ENCODE assay signal across 1 cellular context in the genomic region with DNA sequence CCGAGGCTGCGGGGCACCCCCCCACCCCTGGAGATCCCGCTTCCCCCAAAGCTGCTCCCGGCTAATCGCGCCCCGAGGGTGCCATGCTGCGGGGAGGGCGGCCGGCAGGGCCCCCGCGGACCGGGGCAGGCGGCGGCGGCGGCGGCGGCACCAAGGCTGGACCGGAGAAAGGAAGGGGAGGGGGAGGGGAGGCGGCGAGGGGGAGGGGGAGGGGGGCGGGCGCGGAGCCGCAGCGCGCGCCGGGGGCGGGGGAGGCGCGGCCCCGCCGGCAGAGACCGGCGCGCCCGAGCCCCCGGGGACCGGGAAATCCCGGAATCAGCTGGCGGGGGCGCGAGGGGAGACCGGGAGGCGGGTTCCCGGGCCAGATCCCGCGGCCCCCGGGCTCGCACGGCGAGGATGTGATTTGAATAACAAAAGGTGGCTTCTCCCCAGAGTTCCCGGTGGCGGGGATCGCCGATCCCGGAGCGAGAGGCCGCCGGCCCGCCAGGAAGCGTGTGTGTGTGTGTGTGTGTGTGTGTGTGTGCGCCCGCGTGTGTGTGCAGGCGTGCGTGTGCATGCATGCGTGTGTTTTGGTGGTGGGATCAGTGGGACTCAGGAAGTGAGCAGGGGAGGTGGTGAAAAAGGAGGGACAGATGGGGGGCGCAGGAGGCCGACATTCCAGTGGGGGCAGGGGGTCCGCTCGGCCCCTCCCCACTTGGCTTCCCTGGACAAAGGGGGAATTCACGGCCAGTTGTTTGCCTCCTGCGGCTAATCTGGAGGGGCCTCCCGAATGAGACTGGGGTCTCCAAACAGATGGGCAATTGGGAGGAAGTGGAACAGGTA.
A peak's percentile ranks its signal among the peaks of the same experiment; 100 is the strongest.
TF ChIP-seq lines count a peak whose summit lies in the region.

No MANE protein-coding gene starts in this region.

TF ChIP-seq in K562, 482 proteins besides CTCF, POLR2A, EP300 and RAD21 (continued from another document and continues in another):
- TF ChIP-seq, protein P1, sequence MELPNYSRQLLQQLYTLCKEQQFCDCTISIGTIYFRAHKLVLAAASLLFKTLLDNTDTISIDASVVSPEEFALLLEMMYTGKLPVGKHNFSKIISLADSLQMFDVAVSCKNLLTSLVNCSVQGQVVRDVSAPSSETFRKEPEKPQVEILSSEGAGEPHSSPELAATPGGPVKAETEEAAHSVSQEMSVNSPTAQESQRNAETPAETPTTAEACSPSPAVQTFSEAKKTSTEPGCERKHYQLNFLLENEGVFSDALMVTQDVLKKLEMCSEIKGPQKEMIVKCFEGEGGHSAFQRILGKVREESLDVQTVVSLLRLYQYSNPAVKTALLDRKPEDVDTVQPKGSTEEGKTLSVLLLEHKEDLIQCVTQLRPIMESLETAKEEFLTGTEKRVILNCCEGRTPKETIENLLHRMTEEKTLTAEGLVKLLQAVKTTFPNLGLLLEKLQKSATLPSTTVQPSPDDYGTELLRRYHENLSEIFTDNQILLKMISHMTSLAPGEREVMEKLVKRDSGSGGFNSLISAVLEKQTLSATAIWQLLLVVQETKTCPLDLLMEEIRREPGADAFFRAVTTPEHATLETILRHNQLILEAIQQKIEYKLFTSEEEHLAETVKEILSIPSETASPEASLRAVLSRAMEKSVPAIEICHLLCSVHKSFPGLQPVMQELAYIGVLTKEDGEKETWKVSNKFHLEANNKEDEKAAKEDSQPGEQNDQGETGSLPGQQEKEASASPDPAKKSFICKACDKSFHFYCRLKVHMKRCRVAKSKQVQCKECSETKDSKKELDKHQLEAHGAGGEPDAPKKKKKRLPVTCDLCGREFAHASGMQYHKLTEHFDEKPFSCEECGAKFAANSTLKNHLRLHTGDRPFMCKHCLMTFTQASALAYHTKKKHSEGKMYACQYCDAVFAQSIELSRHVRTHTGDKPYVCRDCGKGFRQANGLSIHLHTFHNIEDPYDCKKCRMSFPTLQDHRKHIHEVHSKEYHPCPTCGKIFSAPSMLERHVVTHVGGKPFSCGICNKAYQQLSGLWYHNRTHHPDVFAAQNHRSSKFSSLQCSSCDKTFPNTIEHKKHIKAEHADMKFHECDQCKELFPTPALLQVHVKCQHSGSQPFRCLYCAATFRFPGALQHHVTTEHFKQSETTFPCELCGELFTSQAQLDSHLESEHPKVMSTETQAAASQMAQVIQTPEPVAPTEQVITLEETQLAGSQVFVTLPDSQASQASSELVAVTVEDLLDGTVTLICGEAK (IDR thresholded peaks at IDR 0.05): peak; percentile 74
- TF ChIP-seq, protein P1 (CRISPR knock-in tag; IDR thresholded peaks at IDR 0.05): no peak
- no peak for TF ChIP-seq PTTG1 (tag; IDR thresholded peaks at IDR 0.05; ENCODE audit: low read depth)
- TF ChIP-seq, protein P2, sequence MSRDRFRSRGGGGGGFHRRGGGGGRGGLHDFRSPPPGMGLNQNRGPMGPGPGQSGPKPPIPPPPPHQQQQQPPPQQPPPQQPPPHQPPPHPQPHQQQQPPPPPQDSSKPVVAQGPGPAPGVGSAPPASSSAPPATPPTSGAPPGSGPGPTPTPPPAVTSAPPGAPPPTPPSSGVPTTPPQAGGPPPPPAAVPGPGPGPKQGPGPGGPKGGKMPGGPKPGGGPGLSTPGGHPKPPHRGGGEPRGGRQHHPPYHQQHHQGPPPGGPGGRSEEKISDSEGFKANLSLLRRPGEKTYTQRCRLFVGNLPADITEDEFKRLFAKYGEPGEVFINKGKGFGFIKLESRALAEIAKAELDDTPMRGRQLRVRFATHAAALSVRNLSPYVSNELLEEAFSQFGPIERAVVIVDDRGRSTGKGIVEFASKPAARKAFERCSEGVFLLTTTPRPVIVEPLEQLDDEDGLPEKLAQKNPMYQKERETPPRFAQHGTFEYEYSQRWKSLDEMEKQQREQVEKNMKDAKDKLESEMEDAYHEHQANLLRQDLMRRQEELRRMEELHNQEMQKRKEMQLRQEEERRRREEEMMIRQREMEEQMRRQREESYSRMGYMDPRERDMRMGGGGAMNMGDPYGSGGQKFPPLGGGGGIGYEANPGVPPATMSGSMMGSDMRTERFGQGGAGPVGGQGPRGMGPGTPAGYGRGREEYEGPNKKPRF (IDR thresholded peaks at IDR 0.05; ENCODE audit: low read depth, low read length): no peak
- TF ChIP-seq NBN (IDR thresholded peaks at IDR 0.05; ENCODE audit: low read depth): peak; percentile 46; the same call in 1 of the 2 replicates
- TF ChIP-seq SMARCC2 (IDR thresholded peaks at IDR 0.05; ENCODE audit: low read depth): no peak
- TF ChIP-seq, protein P3, sequence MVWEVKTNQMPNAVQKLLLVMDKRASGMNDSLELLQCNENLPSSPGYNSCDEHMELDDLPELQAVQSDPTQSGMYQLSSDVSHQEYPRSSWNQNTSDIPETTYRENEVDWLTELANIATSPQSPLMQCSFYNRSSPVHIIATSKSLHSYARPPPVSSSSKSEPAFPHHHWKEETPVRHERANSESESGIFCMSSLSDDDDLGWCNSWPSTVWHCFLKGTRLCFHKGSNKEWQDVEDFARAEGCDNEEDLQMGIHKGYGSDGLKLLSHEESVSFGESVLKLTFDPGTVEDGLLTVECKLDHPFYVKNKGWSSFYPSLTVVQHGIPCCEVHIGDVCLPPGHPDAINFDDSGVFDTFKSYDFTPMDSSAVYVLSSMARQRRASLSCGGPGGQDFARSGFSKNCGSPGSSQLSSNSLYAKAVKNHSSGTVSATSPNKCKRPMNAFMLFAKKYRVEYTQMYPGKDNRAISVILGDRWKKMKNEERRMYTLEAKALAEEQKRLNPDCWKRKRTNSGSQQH (CRISPR knock-in tag; IDR thresholded peaks at IDR 0.05): peak; percentile 74; the same call in 1 of the 2 replicates
- TF ChIP-seq, protein P4, sequence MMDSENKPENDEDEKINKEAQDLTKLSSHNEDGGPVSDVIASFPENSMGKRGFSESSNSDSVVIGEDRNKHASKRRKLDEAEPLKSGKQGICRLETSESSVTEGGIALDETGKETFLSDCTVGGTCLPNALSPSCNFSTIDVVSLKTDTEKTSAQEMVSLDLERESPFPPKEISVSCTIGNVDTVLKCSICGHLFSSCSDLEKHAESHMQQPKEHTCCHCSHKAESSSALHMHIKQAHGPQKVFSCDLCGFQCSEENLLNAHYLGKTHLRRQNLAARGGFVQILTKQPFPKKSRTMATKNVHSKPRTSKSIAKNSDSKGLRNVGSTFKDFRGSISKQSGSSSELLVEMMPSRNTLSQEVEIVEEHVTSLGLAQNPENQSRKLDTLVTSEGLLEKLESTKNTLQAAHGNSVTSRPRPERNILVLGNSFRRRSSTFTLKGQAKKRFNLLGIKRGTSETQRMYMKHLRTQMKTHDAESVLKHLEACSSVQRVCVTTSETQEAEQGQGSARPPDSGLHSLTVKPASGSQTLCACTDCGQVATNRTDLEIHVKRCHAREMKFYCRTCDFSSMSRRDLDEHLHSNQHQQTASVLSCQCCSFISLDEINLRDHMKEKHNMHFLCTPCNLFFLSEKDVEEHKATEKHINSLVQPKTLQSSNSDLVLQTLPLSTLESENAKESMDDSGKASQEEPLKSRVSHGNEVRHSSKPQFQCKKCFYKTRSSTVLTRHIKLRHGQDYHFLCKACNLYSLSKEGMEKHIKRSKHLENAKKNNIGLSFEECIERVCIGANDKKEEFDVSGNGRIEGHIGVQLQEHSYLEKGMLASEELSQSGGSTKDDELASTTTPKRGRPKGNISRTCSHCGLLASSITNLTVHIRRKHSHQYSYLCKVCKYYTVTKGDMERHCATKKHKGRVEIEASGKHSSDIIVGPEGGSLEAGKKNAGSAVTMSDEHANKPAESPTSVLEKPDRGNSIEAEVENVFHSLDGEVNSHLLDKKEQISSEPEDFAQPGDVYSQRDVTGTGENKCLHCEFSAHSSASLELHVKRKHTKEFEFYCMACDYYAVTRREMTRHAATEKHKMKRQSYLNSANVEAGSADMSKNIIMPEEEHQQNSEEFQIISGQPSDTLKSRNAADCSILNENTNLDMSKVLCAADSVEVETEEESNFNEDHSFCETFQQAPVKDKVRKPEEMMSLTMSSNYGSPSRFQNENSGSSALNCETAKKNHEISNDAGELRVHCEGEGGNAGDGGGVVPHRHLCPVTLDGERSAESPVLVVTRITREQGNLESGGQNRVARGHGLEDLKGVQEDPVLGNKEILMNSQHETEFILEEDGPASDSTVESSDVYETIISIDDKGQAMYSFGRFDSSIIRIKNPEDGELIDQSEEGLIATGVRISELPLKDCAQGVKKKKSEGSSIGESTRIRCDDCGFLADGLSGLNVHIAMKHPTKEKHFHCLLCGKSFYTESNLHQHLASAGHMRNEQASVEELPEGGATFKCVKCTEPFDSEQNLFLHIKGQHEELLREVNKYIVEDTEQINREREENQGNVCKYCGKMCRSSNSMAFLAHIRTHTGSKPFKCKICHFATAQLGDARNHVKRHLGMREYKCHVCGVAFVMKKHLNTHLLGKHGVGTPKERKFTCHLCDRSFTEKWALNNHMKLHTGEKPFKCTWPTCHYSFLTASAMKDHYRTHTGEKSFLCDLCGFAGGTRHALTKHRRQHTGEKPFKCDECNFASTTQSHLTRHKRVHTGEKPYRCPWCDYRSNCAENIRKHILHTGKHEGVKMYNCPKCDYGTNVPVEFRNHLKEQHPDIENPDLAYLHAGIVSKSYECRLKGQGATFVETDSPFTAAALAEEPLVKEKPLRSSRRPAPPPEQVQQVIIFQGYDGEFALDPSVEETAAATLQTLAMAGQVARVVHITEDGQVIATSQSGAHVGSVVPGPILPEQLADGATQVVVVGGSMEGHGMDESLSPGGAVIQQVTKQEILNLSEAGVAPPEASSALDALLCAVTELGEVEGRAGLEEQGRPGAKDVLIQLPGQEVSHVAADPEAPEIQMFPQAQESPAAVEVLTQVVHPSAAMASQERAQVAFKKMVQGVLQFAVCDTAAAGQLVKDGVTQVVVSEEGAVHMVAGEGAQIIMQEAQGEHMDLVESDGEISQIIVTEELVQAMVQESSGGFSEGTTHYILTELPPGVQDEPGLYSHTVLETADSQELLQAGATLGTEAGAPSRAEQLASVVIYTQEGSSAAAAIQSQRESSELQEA (IDR thresholded peaks at IDR 0.05; ENCODE audit: low read depth): no peak
- no peak for TF ChIP-seq ETS2 (tag; IDR thresholded peaks at IDR 0.05; ENCODE audit: borderline replicate concordance, poor library complexity, severe bottlenecking)
- no peak for TF ChIP-seq TCF7 (IDR thresholded peaks at IDR 0.05; ENCODE audit: borderline replicate concordance)
- peak; percentile 55 for TF ChIP-seq ZFX (CRISPR knock-in tag; IDR thresholded peaks at IDR 0.05)
- no peak for TF ChIP-seq ZNF316 (IDR thresholded peaks at IDR 0.05)
- TF ChIP-seq ETV1 (tag; conservative IDR thresholded peaks at IDR 0.05; ENCODE audit: low read depth): peak; percentile 79
- TF ChIP-seq, protein P5, sequence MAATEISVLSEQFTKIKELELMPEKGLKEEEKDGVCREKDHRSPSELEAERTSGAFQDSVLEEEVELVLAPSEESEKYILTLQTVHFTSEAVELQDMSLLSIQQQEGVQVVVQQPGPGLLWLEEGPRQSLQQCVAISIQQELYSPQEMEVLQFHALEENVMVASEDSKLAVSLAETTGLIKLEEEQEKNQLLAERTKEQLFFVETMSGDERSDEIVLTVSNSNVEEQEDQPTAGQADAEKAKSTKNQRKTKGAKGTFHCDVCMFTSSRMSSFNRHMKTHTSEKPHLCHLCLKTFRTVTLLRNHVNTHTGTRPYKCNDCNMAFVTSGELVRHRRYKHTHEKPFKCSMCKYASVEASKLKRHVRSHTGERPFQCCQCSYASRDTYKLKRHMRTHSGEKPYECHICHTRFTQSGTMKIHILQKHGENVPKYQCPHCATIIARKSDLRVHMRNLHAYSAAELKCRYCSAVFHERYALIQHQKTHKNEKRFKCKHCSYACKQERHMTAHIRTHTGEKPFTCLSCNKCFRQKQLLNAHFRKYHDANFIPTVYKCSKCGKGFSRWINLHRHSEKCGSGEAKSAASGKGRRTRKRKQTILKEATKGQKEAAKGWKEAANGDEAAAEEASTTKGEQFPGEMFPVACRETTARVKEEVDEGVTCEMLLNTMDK (IDR thresholded peaks at IDR 0.05; ENCODE audit: borderline replicate concordance, insufficient read depth, low read depth, low read length, poor library complexity, severe bottlenecking): no peak
- TF ChIP-seq, protein P6, sequence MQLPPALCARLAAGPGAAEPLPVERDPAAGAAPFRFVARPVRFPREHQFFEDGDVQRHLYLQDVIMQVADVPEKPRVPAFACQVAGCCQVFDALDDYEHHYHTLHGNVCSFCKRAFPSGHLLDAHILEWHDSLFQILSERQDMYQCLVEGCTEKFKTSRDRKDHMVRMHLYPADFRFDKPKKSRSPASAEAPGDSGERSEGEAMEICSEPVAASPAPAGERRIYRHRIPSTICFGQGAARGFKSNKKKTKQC (CRISPR knock-in tag; IDR thresholded peaks at IDR 0.05): no peak
